Comparison of ENCODE assay signal across 37 cellular contexts in genomic region chr19:48641850-48642249, GRCh38. TPM values are rescaled to one million over a fixed set of nuclear protein-coding genes. Genes with fewer than 3 reads are reported as not detected.
"Had no signal": no experiment of that assay in that cellular context is flagged by ENCODE, and none has a peak within 500 bp of the region (broad histone marks: within the 10 kb centered on the region; RNA-seq: fewer than 3 reads in every experiment).

No MANE protein-coding gene starts in this region.

- H3K27me3 ChIP-seq: adrenal gland, body of pancreas, breast epithelium, Peyer's patch had no signal

- H3K9ac ChIP-seq: KMS-11, SK-N-SH had no signal

- H3K4me2 ChIP-seq: KMS-11, SK-N-SH had no signal

- H3K9me3 ChIP-seq: adrenal gland, body of pancreas, breast epithelium, Peyer's patch, SJSA1, SK-N-SH had no signal

- DNase-seq: activated CD4-positive, alpha-beta memory T cell treated with anti-CD3 and anti-CD28 coated beads for 36 hours; activated CD4-positive, alpha-beta T cell treated with anti-CD3 and anti-CD28 coated beads for 36 hours; activated CD4-positive, alpha-beta T cell treated with anti-CD3 and anti-CD28 coated beads, Interleukin-2, amount 50 U/mL, for 1 hour; activated CD8-positive, alpha-beta memory T cell treated with anti-CD3 and anti-CD28 coated beads, Interleukin-2, amount 50 U/mL, for 4 hours; activated gamma-delta T cell treated with Interleukin-2 at 50 U/mL for 16 hours; activated naive CD4-positive, alpha-beta T cell treated with anti-CD3 and anti-CD28 coated beads, Interleukin-2, amount 10 ng/mL, durations not matched to agents 7 days and 5 days; activated naive CD8-positive, alpha-beta T cell treated with anti-CD3 and anti-CD28 coated beads, Interleukin-2, amount 10 ng/mL, durations not matched to agents 7 days and 5 days; activated T-cell treated with anti-CD3 and anti-CD28 coated beads for 4 hours; activated T-cell treated with anti-CD3 and anti-CD28 coated beads, Interleukin-2, amount 50 U/mL, for 4 hours; body of pancreas; MM.1S; MV-4-11; NCI-H1105; NCI-H1417 treated with DMSO at 0.1 percent for 48 hours; NCI-H187 treated with DMSO at 0.1 percent for 48 hours; NCI-H2081 treated with DMSO at 0.1 percent for 48 hours; NCI-H510A; NCI-H526; NCI-H748 treated with DMSO at 0.1 percent for 48 hours; NK-92 treated with Interleukin-12 subunit alpha and Interleukin-12 subunit beta, amount 100 ng/mL, for 24 hours; Peyer's patch; RPMI8226; SHP77 treated with DMSO at 0.1 percent for 48 hours; SK-N-SH; T-helper 1 cell; T-helper 2 cell; T-helper 9 cell; WERI-Rb-1 had no signal

- ATAC-seq: activated CD4-positive, alpha-beta T cell treated with anti-CD3 and anti-CD28 coated beads for 36 hours; activated CD4-positive, CD25-positive, alpha-beta regulatory T cell treated with anti-CD3 and anti-CD28 coated beads, Interleukin-2, amount 50 U/mL, for 24 hours; activated T-cell treated with anti-CD3 and anti-CD28 coated beads, Interleukin-2, amount 50 U/mL, for 4 hours; body of pancreas; PC-3 had no signal

- H3K27ac ChIP-seq: adrenal gland, body of pancreas, breast epithelium, KMS-11, Peyer's patch, SJSA1, WERI-Rb-1 had no signal

- H3K27me3 Mint-ChIP-seq: activated CD4-positive, alpha-beta memory T cell treated with anti-CD3 and anti-CD28 coated beads for 36 hours; activated CD4-positive, alpha-beta T cell treated with anti-CD3 and anti-CD28 coated beads for 36 hours; activated naive CD8-positive, alpha-beta T cell treated with anti-CD3 and anti-CD28 coated beads, Interleukin-2, amount 10 ng/mL, durations not matched to agents 7 days and 5 days had no signal

- H3K4me3 ChIP-seq: adrenal gland, body of pancreas, breast epithelium, Peyer's patch, SJSA1 had no signal

- H3K9me3 Mint-ChIP-seq: activated CD4-positive, alpha-beta memory T cell treated with anti-CD3 and anti-CD28 coated beads for 36 hours; activated naive CD4-positive, alpha-beta T cell treated with anti-CD3 and anti-CD28 coated beads, Interleukin-2, amount 10 ng/mL, durations not matched to agents 7 days and 5 days; activated T-cell treated with anti-CD3 and anti-CD28 coated beads, Interleukin-2, amount 50 U/mL, for 4 hours; activated T-helper 1 cell treated with anti-CD3 and anti-CD28 coated beads, Interleukin-12 subunit alpha, Interleukin-12 subunit beta, Interleukin-2, Interleukin-4 antibody, amounts not matched to agents 30 ng/mL and 10 ng/mL and 1 ng/mL, durations not matched to agents 14 hours and 24 hours and 36 hours had no signal

- H3K4me3 Mint-ChIP-seq: activated CD4-positive, alpha-beta memory T cell treated with anti-CD3 and anti-CD28 coated beads for 36 hours; activated CD4-positive, alpha-beta T cell treated with anti-CD3 and anti-CD28 coated beads for 36 hours; activated naive CD4-positive, alpha-beta T cell treated with anti-CD3 and anti-CD28 coated beads, Interleukin-2, amount 10 ng/mL, durations not matched to agents 7 days and 5 days; activated naive CD8-positive, alpha-beta T cell treated with anti-CD3 and anti-CD28 coated beads, Interleukin-2, amount 10 ng/mL, durations not matched to agents 7 days and 5 days; activated T-cell treated with anti-CD3 and anti-CD28 coated beads, Interleukin-2, amount 50 U/mL, for 4 hours; activated T-helper 1 cell treated with anti-CD3 and anti-CD28 coated beads, Interleukin-12 subunit alpha, Interleukin-12 subunit beta, Interleukin-2, Interleukin-4 antibody, amounts not matched to agents 30 ng/mL and 10 ng/mL and 1 ng/mL, durations not matched to agents 14 hours and 24 hours and 36 hours had no signal

- H3K36me3 ChIP-seq: adrenal gland, breast epithelium, Peyer's patch, SJSA1, WERI-Rb-1 had no signal

- H3K27ac Mint-ChIP-seq: activated CD4-positive, alpha-beta memory T cell treated with anti-CD3 and anti-CD28 coated beads for 36 hours; activated CD4-positive, alpha-beta T cell treated with anti-CD3 and anti-CD28 coated beads for 36 hours; activated naive CD4-positive, alpha-beta T cell treated with anti-CD3 and anti-CD28 coated beads, Interleukin-2, amount 10 ng/mL, durations not matched to agents 7 days and 5 days; activated naive CD8-positive, alpha-beta T cell treated with anti-CD3 and anti-CD28 coated beads, Interleukin-2, amount 10 ng/mL, durations not matched to agents 7 days and 5 days; activated T-helper 1 cell treated with anti-CD3 and anti-CD28 coated beads, Interleukin-12 subunit alpha, Interleukin-12 subunit beta, Interleukin-2, Interleukin-4 antibody, amounts not matched to agents 30 ng/mL and 10 ng/mL and 1 ng/mL, durations not matched to agents 14 hours and 24 hours and 36 hours had no signal

RNA-seq across cellular contexts. Expression of gene CA11, which starts 4.1 kb away (rescaled TPM):
- total RNA-seq: SJSA1 had no signal

RNA-seq across cellular contexts. Expression of gene FAM83E, which starts 27.0 kb away (rescaled TPM):
- total RNA-seq: cardiac septum, LHCN-M2 had no signal
